Comparison of ENCODE assay signal across 14 cellular contexts in genomic region chr3:195255176-195255500, GRCh38. TPM values are rescaled to one million over a fixed set of nuclear protein-coding genes. Genes with fewer than 3 reads are reported as not detected.
A peak's percentile ranks its signal among the peaks of the same experiment; 100 is the strongest.
DNase-seq lines count a peak whose midpoint lies in the region; ATAC-seq and TF ChIP-seq lines count a peak whose summit lies in the region.
"Had no signal": no experiment of that assay in that cellular context is flagged by ENCODE, and none has a peak within 500 bp of the region (broad histone marks: within the 10 kb centered on the region; RNA-seq: fewer than 3 reads in every experiment).

No MANE protein-coding gene starts in this region.

- H3K14ac ChIP-seq in neuronal stem cell (ENCODE audit: low read length), result no peak overlapping the region

- H3K9me3 ChIP-seq in A673 (ENCODE audit: low read depth, low read length, poor library complexity, severe bottlenecking) (no peaks in the 10 kb centered on the region), neuronal stem cell (replicated peaks in 1 of 2; ENCODE audit: control insufficient read depth in 2 of 2, insufficient read depth in 1 of 2, low read depth in 1 of 2, low read length in 2 of 2) (no peaks in the 10 kb centered on the region)

- H3K4ac ChIP-seq in neuronal stem cell (ENCODE audit: low read length), result no peak overlapping the region

- peak overlapping the region; percentile 14 for H2BK120ac ChIP-seq in neuronal stem cell (ENCODE audit: low read depth, low read length)

- peaks cover 8% of the 10 kb centered on the region for H3K79me1 ChIP-seq in neuronal stem cell (ENCODE audit: low read depth, low read length)

- no peak overlapping the region for H3K4me2 ChIP-seq in neuronal stem cell (ENCODE audit: insufficient read depth, low read length, poor library complexity, severe bottlenecking)

- H3K4me3 ChIP-seq in A673 (ENCODE audit: low read depth, low read length, poor library complexity, severe bottlenecking) (no peak overlapping the region), neuronal stem cell (ENCODE audit: low read length in 2 of 2) (peak overlapping the region in 1 of 2 donors; percentile 5)

- H3K27ac ChIP-seq in A673 (ENCODE audit: low read depth, low read length, poor library complexity, severe bottlenecking) (peak overlapping the region; percentile 92), neuronal stem cell (replicated peaks; ENCODE audit: low read length) (no peak overlapping the region)

- no CpG with 5 or more reads among the region's 13 CpGs for WGBS in neuronal stem cell (ENCODE audit: extremely low coverage in 2 of 2, insufficient read length in 2 of 2, insufficient replicate concordance in 1 of 2), 2 donors

- intact Hi-C loops in A673 (cut with micrococcal nuclease; ENCODE audit: unreplicated experiment), result no loop called here

- no peak overlapping the region for H4K8ac ChIP-seq in neuronal stem cell (ENCODE audit: low read depth, low read length)

- peak overlapping the region; percentile 33 for H3K18ac ChIP-seq in neuronal stem cell (ENCODE audit: low read length)

- DNase-seq in A673 (ENCODE audit: low spot score) (no peak), GM13976 (ENCODE audit: low spot score) (peak; percentile 12), ecto neural progenitor cell (ENCODE audit: low spot score) (peak; percentile 41), neuronal stem cell (ENCODE audit: low spot score) (no peak), occipital lobe (lab: John Stamatoyannopoulos, UW) (no peak), GOT3 (lab: John Stamatoyannopoulos, UW) (no peak)
- DNase-seq: CD4-positive, alpha-beta memory T cell; DMS79 treated with DMSO at 0.1 percent for 48 hours; KG1; NCI-H1092 treated with DMSO at 0.1 percent for 48 hours; NCI-H69; Right ventricle myocardium superior had no signal

- TF ChIP-seq CTCF in A673 (conservative IDR thresholded peaks at IDR 0.05; ENCODE audit: low read depth, low read length) (no peak), GM13976 (IDR thresholded peaks at IDR 0.05; ENCODE audit: borderline replicate concordance, control extremely low read depth, extremely low read depth, insufficient read depth, missing control alignments) (no peak)

- CTCF ChIA-PET in A673 (lab: Charles Lee), result no interaction called here

- no peak overlapping the region for H2BK5ac ChIP-seq in neuronal stem cell (ENCODE audit: low read length)

- no peak overlapping the region for H3K9ac ChIP-seq in neuronal stem cell (ENCODE audit: low read depth, low read length, poor library complexity)

- POLR2A ChIA-PET in A673 (lab: Charles Lee; ENCODE audit: low non-redundant PET), result interaction anchor here (1.0 kb wide), 1 partner anchor 58 kb away, joined by 13 read pairs; no protein-coding TSS in a partner anchor

- BruUV-seq in A673 (replicated peaks; lab: Mats Ljungman, UMichigan), result no TSS peak

- in situ Hi-C loops in GM13976 (cut with MboI; ENCODE audit: low sequenced_read_pairs, unreplicated experiment), result loop anchor here (10.0 kb wide), 1 partner anchor 120 kb away; no protein-coding TSS in a partner anchor

- ATAC-seq in HG03521 (IDR thresholded peaks at IDR 0.05; ENCODE audit: unreplicated experiment), result no peak
- ATAC-seq: Panc1 had no signal

- H3K27me3 ChIP-seq in A673 (replicated peaks; ENCODE audit: insufficient read depth, low read depth, low read length, poor library complexity) (no peaks in the 10 kb centered on the region), neuronal stem cell (ENCODE audit: control insufficient read depth in 3 of 3, insufficient read depth in 3 of 3, low read depth in 1 of 3, low read length in 3 of 3) (no peaks in the 10 kb centered on the region)

- H3K23ac ChIP-seq in neuronal stem cell (ENCODE audit: low read depth, low read length, poor library complexity), result no peak overlapping the region

- no peak overlapping the region for H2BK15ac ChIP-seq in neuronal stem cell (ENCODE audit: low read length)

- H4K91ac ChIP-seq in neuronal stem cell (ENCODE audit: low read depth, low read length, poor library complexity), result no peak overlapping the region

- H2AK5ac ChIP-seq in neuronal stem cell (ENCODE audit: low read depth, low read length), result peak overlapping the region; percentile 30

- H3K4me1 ChIP-seq in A673 (ENCODE audit: insufficient read depth, low read length, poor library complexity, severe bottlenecking) (peaks cover 71% of the 10 kb centered on the region), neuronal stem cell (ENCODE audit: control insufficient read depth in 2 of 2, insufficient read depth in 1 of 2, low read depth in 1 of 2, low read length in 2 of 2) (peaks cover 14 to 27% of the 10 kb centered on the region in 2 donors)

- no peaks in the 10 kb centered on the region for H3K36me3 ChIP-seq in A673 (ENCODE audit: insufficient read depth, low read length, poor library complexity, severe bottlenecking)
- no peaks in the 10 kb centered on the region for H3K36me3 ChIP-seq in neuronal stem cell (replicated peaks in 1 of 2; ENCODE audit: control insufficient read depth in 2 of 2, insufficient read depth in 2 of 2, low read length in 2 of 2)

- H2BK12ac ChIP-seq in neuronal stem cell (ENCODE audit: low read length), result peak overlapping the region; percentile 2

- H2AFZ ChIP-seq in neuronal stem cell (ENCODE audit: low read length), result no peak overlapping the region

RNA-seq across cellular contexts. Expression of gene XXYLT1, which starts 15.8 kb away (rescaled TPM):
- 49.8 and 53.9 TPM in 2 replicates for total RNA-seq in A673 (2021)
- polyA plus RNA-seq in neuronal stem cell (2013, experiment 1 of 2), result 33.7 TPM
- polyA plus RNA-seq in neuronal stem cell (2013, experiment 2 of 2), result 33.8 TPM
- total RNA-seq in occipital lobe, result 24.2 TPM

Comparison
In these comparisons a context has a peak if more than half of its experiments do, and no peak if none do; other contexts are left out.
1. DNase-seq: peak in GM13976 (single experiment) and ecto neural progenitor cell (single experiment); none in A673 (single experiment), neuronal stem cell (single experiment), occipital lobe (single experiment) and GOT3 (single experiment).